In the genomic region with DNA sequence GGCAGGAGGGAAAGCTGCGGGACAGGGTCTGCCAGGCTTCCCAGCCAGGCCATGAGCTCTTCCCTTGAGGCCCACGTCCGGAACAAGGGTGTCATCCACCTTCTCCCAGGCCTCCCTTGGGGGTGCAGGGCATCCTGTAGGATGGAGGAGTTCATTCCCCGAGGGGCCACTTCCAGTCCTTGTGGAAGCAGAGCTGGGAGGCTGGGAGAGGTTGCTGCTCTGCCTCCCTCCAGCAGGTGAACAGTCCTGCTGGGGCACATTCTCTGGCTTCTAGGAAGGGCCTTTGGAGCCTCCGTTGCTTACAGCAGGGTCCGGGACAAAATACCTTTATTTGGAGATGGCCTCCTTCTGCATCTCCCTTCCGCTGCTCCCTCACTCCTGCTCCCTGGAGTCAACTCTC, we compare ENCODE assay signal across 1 cellular context.
TF ChIP-seq lines count a peak whose summit lies in the region.

No MANE protein-coding gene starts in this region.

TF ChIP-seq in A549, 52 proteins besides CTCF, POLR2A, EP300 and RAD21 (continued from another document):
- TF ChIP-seq KDM1A (IDR thresholded peaks at IDR 0.05; ENCODE audit: low read depth), result no peak
TF ChIP-seq in A549: peak in this region for 0.
